Comparison of ENCODE assay signal across 1 cellular context in genomic region chr1:60573726-60574409, GRCh38.
TF ChIP-seq lines count a peak whose summit lies in the region.

No MANE protein-coding gene starts in this region.

TF ChIP-seq in K562, 482 proteins besides CTCF, POLR2A, EP300 and RAD21 (continued from another document):
- TF ChIP-seq, protein P1, sequence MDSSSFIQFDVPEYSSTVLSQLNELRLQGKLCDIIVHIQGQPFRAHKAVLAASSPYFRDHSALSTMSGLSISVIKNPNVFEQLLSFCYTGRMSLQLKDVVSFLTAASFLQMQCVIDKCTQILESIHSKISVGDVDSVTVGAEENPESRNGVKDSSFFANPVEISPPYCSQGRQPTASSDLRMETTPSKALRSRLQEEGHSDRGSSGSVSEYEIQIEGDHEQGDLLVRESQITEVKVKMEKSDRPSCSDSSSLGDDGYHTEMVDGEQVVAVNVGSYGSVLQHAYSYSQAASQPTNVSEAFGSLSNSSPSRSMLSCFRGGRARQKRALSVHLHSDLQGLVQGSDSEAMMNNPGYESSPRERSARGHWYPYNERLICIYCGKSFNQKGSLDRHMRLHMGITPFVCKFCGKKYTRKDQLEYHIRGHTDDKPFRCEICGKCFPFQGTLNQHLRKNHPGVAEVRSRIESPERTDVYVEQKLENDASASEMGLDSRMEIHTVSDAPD (CRISPR knock-in tag; IDR thresholded peaks at IDR 0.05), result no peak
- 0 out of 2 replicates have a peak, but pooled peaks have one; percentile 34 for TF ChIP-seq ZNF584 (CRISPR knock-in tag; IDR thresholded peaks at IDR 0.05; ENCODE audit: low read depth)
- 0 out of 2 replicates have a peak, but pooled peaks have one; percentile 12 for TF ChIP-seq SPI1 (IDR thresholded peaks at IDR 0.05; ENCODE audit: borderline replicate concordance, low read depth, low read length)
- no peak for TF ChIP-seq NR2C1 (IDR thresholded peaks at IDR 0.05)
- TF ChIP-seq NR2C1 (tag; IDR thresholded peaks at IDR 0.05), result no peak
- TF ChIP-seq ATF3 (IDR thresholded peaks at IDR 0.05), result peak; percentile 83
- TF ChIP-seq ATF3 (CRISPR knock-in tag; conservative IDR thresholded peaks at IDR 0.05), result no peak
- TF ChIP-seq JUN (IDR thresholded peaks at IDR 0.05; ENCODE audit: borderline replicate concordance, low read depth, low read length), result peak; percentile 66
- TF ChIP-seq JUN (CRISPR knock-in tag; IDR thresholded peaks at IDR 0.05; ENCODE audit: borderline replicate concordance), result no peak
- peak; percentile 76 for TF ChIP-seq JUND (IDR thresholded peaks at IDR 0.05; ENCODE audit: borderline replicate concordance, low read depth, low read length)
- TF ChIP-seq JUND (tag; IDR thresholded peaks at IDR 0.05; ENCODE audit: borderline replicate concordance, low read depth, low read length), result peak; percentile 56; the same call in 1 of the 3 replicates
- TF ChIP-seq ETV5 (CRISPR knock-in tag; IDR thresholded peaks at IDR 0.05; ENCODE audit: low read depth), result peak; percentile 63; the same call in 1 of the 2 replicates
- 0 out of 2 replicates have a peak, but pooled peaks have one; percentile 18 for TF ChIP-seq GABPA (tag; conservative IDR thresholded peaks at IDR 0.05; ENCODE audit: low read depth)
- TF ChIP-seq CEBPB (tag; IDR thresholded peaks at IDR 0.05), result 0 out of 2 replicates have a peak, but pooled peaks have one; percentile 10
- TF ChIP-seq SMARCA4 (IDR thresholded peaks at IDR 0.05), result 0 out of 2 replicates have a peak, but pooled peaks have one; percentile 15
